Comparison of ENCODE assay signal across 11 cellular contexts in genomic region chr13:44903596-44903995, GRCh38.
A peak's percentile ranks its signal among the peaks of the same experiment; 100 is the strongest.
DNase-seq lines count a peak whose midpoint lies in the region; ATAC-seq and TF ChIP-seq lines count a peak whose summit lies in the region.
"Had no signal": no experiment of that assay in that cellular context is flagged by ENCODE, and none has a peak within 500 bp of the region (broad histone marks: within the 10 kb centered on the region; RNA-seq: fewer than 3 reads in every experiment).

No MANE protein-coding gene starts in this region.

- intact Hi-C loops in breast epithelium (cut with DNase I; ENCODE audit: low total_unique reads) (no loop called here), mammary epithelial cell (cut with micrococcal nuclease) (no loop called here), head of caudate nucleus (cut with DNase I) (no loop called here), aorta (cut with DNase I) (no loop called here)
- intact Hi-C loops in activated CD4-positive, alpha-beta memory T cell treated with anti-CD3 and anti-CD28 coated beads for 36 hours (cut with micrococcal nuclease), result no loop called here

- in situ Hi-C loops in mammary epithelial cell (cut with MboI; ENCODE audit: low sequenced_read_pairs in 2 of 2), result no loop called here

- ATAC-seq in aorta (ENCODE audit: low FRiP score), result peak; percentile 90
- no peak for ATAC-seq in GM19463 (IDR thresholded peaks at IDR 0.05; ENCODE audit: unreplicated experiment)

- no peaks in the 10 kb centered on the region for H3K9me3 Mint-ChIP-seq in activated CD4-positive, alpha-beta memory T cell treated with anti-CD3 and anti-CD28 coated beads for 36 hours

- no peaks in the 10 kb centered on the region for H4K20me1 ChIP-seq in mammary epithelial cell (ENCODE audit: insufficient read depth, low read length)

- 60% methylated on average over 4 of the region's 4 CpGs for WGBS in mammary epithelial cell (ENCODE audit: low coverage, missing lambda C conversion rate)
- WGBS in aorta, 2 donors, result 15 to 16% methylated on average over 4 of the region's 4 CpGs

- H3K27me3 ChIP-seq in breast epithelium, result no peaks in the 10 kb centered on the region
- H3K27me3 ChIP-seq in mammary epithelial cell (ENCODE audit: insufficient read depth, low read length), result no peaks in the 10 kb centered on the region
- no peaks in the 10 kb centered on the region for H3K27me3 ChIP-seq in aorta (ENCODE audit: control insufficient read depth in 1 of 2, insufficient read depth in 2 of 2, low read length in 1 of 2)

- no peaks in the 10 kb centered on the region for H3K79me2 ChIP-seq in mammary epithelial cell (ENCODE audit: insufficient read depth, low read length)

- no peak overlapping the region for H3K27ac Mint-ChIP-seq in activated CD4-positive, alpha-beta memory T cell treated with anti-CD3 and anti-CD28 coated beads for 36 hours
- H3K27ac Mint-ChIP-seq: B cell had no signal

- no peaks in the 10 kb centered on the region for H3K4me1 Mint-ChIP-seq in activated CD4-positive, alpha-beta memory T cell treated with anti-CD3 and anti-CD28 coated beads for 36 hours (ENCODE audit: low read depth)
- H3K4me1 Mint-ChIP-seq: B cell had no signal

- no peak for TF ChIP-seq POLR2A in breast epithelium (IDR thresholded peaks at IDR 0.05)

- TF ChIP-seq CTCF in breast epithelium (IDR thresholded peaks at IDR 0.05) (no peak), mammary epithelial cell (conservative IDR thresholded peaks at IDR 0.05 in 1 of 2, IDR thresholded peaks at IDR 0.05 in 1 of 2; ENCODE audit: extremely low read depth in 1 of 2, insufficient read depth in 1 of 2, low read depth in 1 of 2, low read length in 2 of 2) (no peak)

- no peaks in the 10 kb centered on the region for H3K36me3 ChIP-seq in breast epithelium
- no peaks in the 10 kb centered on the region for H3K36me3 ChIP-seq in mammary epithelial cell (ENCODE audit: insufficient read depth, low read length)
- H3K36me3 ChIP-seq in aorta (ENCODE audit: control insufficient read depth in 1 of 2, insufficient read depth in 2 of 2, low read length in 1 of 2), result no peaks in the 10 kb centered on the region

- H3K27ac ChIP-seq in breast epithelium (peak overlapping the region; percentile 7 to 77), mammary epithelial cell (ENCODE audit: insufficient read depth, low read depth, low read length) (no peak overlapping the region), aorta (ENCODE audit: low read depth in 1 of 2, low read length in 2 of 2) (peak overlapping the region in 1 of 2 donors; percentile 82)

- POLR2A ChIA-PET in activated CD4-positive, alpha-beta memory T cell treated with anti-CD3 and anti-CD28 coated beads for 36 hours (lab: Charles Lee), result no interaction called here

- H3K9ac ChIP-seq in mammary epithelial cell (ENCODE audit: insufficient read depth, low read length), result no peak overlapping the region

- H3K4me3 ChIP-seq in breast epithelium (no peak overlapping the region), mammary epithelial cell (replicated peaks in 1 of 3; ENCODE audit: insufficient read depth in 1 of 3, low read depth in 2 of 3, low read length in 3 of 3) (no peak overlapping the region), aorta (ENCODE audit: low read length in 2 of 2) (no peak overlapping the region)

- H3K9me3 ChIP-seq in breast epithelium (no peaks in the 10 kb centered on the region), mammary epithelial cell (replicated peaks; ENCODE audit: insufficient read depth, low read length) (peaks cover 4% of the 10 kb centered on the region), aorta (ENCODE audit: control insufficient read depth, low read length) (no peaks in the 10 kb centered on the region)

- H3K4me1 ChIP-seq in breast epithelium (peaks cover 0 to 4% of the 10 kb centered on the region in 2 donors), mammary epithelial cell (ENCODE audit: insufficient read depth, low read length) (no peaks in the 10 kb centered on the region), aorta (ENCODE audit: control insufficient read depth in 1 of 2, insufficient read depth in 2 of 2, low read length in 2 of 2) (peaks cover 8 to 9% of the 10 kb centered on the region in 2 donors)

- H3K4me3 Mint-ChIP-seq in activated CD4-positive, alpha-beta memory T cell treated with anti-CD3 and anti-CD28 coated beads for 36 hours, result no peak overlapping the region
- H3K4me3 Mint-ChIP-seq: B cell had no signal

- no peak overlapping the region for H2AFZ ChIP-seq in mammary epithelial cell (ENCODE audit: low read depth, low read length)

- DNase-seq in breast epithelium (ENCODE audit: low spot score in 2 of 2) (peak in 1 of 2 donors; percentile 32), mammary epithelial cell (no peak), head of caudate nucleus (peak in 37 of 42 donors; percentile 11 to 73 (median 42)), nucleus accumbens (lab: John Stamatoyannopoulos, UW) (peak in 36 of 56 donors; percentile 4 to 78 (median 23)), aorta (peak; percentile 86 to 93), cerebellar cortex (ENCODE audit: low spot score) (no peak)
- no peak for DNase-seq in activated CD4-positive, alpha-beta memory T cell treated with anti-CD3 and anti-CD28 coated beads for 36 hours
- DNase-seq: NCI-H2081; stimulated activated CD4-positive, alpha-beta T cell treated with anti-CD3 and anti-CD28 coated beads, Interleukin-4, amount 100 ng/mL, for 24 hours had no signal

- CTCF ChIA-PET in mammary epithelial cell (lab: Charles Lee; ENCODE audit: low non-redundant PET), result no interaction called here
- CTCF ChIA-PET in activated CD4-positive, alpha-beta memory T cell treated with anti-CD3 and anti-CD28 coated beads for 36 hours (lab: Charles Lee), result no interaction called here

- BruUV-seq in mammary epithelial cell (replicated peaks; lab: Mats Ljungman, UMichigan), result no TSS peak

- H3K27me3 Mint-ChIP-seq in activated CD4-positive, alpha-beta memory T cell treated with anti-CD3 and anti-CD28 coated beads for 36 hours, result peaks cover 9% of the 10 kb centered on the region

- H3K4me2 ChIP-seq in mammary epithelial cell (ENCODE audit: insufficient read depth, low read depth, low read length), result no peak overlapping the region

- dilution Hi-C loops in mammary epithelial cell (cut with HindIII; ENCODE audit: low sequenced_read_pairs), result no loop called here

- H3K36me3 Mint-ChIP-seq in activated CD4-positive, alpha-beta memory T cell treated with anti-CD3 and anti-CD28 coated beads for 36 hours, result no peaks in the 10 kb centered on the region

Comparison
In these comparisons a context has a peak if more than half of its experiments do, and no peak if none do; other contexts are left out.
1. DNase-seq: peak in head of caudate nucleus (37 of 42), nucleus accumbens (36 of 56) and aorta (2 of 2); none in mammary epithelial cell (single experiment), cerebellar cortex (single experiment) and activated CD4-positive, alpha-beta memory T cell treated with anti-CD3 and anti-CD28 coated beads for 36 hours (single experiment).